Comparison of ENCODE assay signal across 17 cellular contexts in the genomic region with DNA sequence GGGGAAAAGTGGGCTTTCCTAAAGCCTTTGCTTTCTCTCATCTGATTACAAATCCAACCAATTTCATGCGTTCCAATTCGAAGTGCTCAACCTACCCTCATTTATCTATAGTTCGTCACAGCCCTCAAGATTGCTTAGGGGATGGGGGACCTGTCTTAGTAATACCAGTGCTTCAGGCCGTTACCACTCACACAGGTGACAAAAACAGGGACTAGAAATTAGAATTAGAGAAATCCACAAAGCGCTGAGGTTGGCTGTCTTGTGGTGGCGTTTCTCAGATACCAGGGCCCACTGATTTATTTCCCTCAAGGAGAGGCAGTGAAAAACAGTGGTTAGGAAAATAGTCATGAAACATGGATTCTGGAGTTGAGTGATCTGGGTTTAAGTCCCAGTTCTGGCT.
"Had no signal": no experiment of that assay in that cellular context is flagged by ENCODE, and none has a peak within 500 bp of the region (broad histone marks: within the 10 kb centered on the region; RNA-seq: fewer than 3 reads in every experiment).

No MANE protein-coding gene starts in this region.

- H3K4me3 ChIP-seq: ascending aorta, esophagus squamous epithelium, thyroid gland, uterus had no signal

- H3K4me3 Mint-ChIP-seq: activated naive CD4-positive, alpha-beta T cell treated with anti-CD3 and anti-CD28 coated beads, Interleukin-2, amount 50 U/mL, for 24 hours; dendritic cell treated with granulocyte-macrophage colony-stimulating factor and Interleukin-4, amounts not matched to agents 40 ng/mL and 50 ng/mL, for 4 days; T-helper 1 cell treated with Interleukin-12 subunit alpha and Interleukin-12 subunit beta and Interleukin-4 antibody, amounts not matched to agents 30 μg/mL and 1 μg/mL, for 36 hours had no signal

- H3K36me3 Mint-ChIP-seq: activated naive CD4-positive, alpha-beta T cell treated with anti-CD3 and anti-CD28 coated beads, Interleukin-2, amount 50 U/mL, for 24 hours; naive thymus-derived CD8-positive, alpha-beta T cell had no signal

- H3K27me3 Mint-ChIP-seq: activated naive CD4-positive, alpha-beta T cell treated with anti-CD3 and anti-CD28 coated beads, Interleukin-2, amount 50 U/mL, for 24 hours; dendritic cell treated with granulocyte-macrophage colony-stimulating factor and Interleukin-4, amounts not matched to agents 40 ng/mL and 50 ng/mL, for 4 days had no signal

- H3K9ac ChIP-seq: parathyroid adenoma had no signal

- H3K36me3 ChIP-seq: ascending aorta, esophagus squamous epithelium, thyroid gland, uterus had no signal

- H3K79me2 ChIP-seq: parathyroid adenoma had no signal

- H3K4me1 ChIP-seq: ascending aorta, parathyroid adenoma, thyroid gland, uterus had no signal

- DNase-seq: activated CD4-positive, alpha-beta T cell treated with anti-CD3 and anti-CD28 coated beads, Interleukin-2, amount 50 U/mL, for 1 hour; activated gamma-delta T cell; effector CD8-positive, alpha-beta T cell; esophagus squamous epithelium; left ventricle myocardium superior; stimulated activated CD4-positive, alpha-beta T cell treated with anti-CD3 and anti-CD28 coated beads, Interleukin-4, amount 100 ng/mL, for 4 hours; stimulated activated naive CD4-positive, alpha-beta T cell treated with Interleukin-2 at 50 U/mL for 16 hours; thyroid gland; uterus had no signal

- H3K9me3 ChIP-seq: ascending aorta, esophagus squamous epithelium, thyroid gland, uterus had no signal

- H3K27ac ChIP-seq: ascending aorta, esophagus squamous epithelium, parathyroid adenoma, thyroid gland, uterus had no signal

- H3K27ac Mint-ChIP-seq: activated naive CD4-positive, alpha-beta T cell treated with anti-CD3 and anti-CD28 coated beads, Interleukin-2, amount 50 U/mL, for 24 hours; dendritic cell treated with granulocyte-macrophage colony-stimulating factor and Interleukin-4, amounts not matched to agents 40 ng/mL and 50 ng/mL, for 4 days; T-helper 1 cell treated with Interleukin-12 subunit alpha and Interleukin-12 subunit beta and Interleukin-4 antibody, amounts not matched to agents 30 μg/mL and 1 μg/mL, for 36 hours had no signal

- H3K9me3 Mint-ChIP-seq: activated naive CD4-positive, alpha-beta T cell treated with anti-CD3 and anti-CD28 coated beads, Interleukin-2, amount 50 U/mL, for 24 hours; dendritic cell treated with granulocyte-macrophage colony-stimulating factor and Interleukin-4, amounts not matched to agents 40 ng/mL and 50 ng/mL, for 4 days; immature natural killer cell; naive thymus-derived CD8-positive, alpha-beta T cell; T-helper 1 cell treated with Interleukin-12 subunit alpha and Interleukin-12 subunit beta and Interleukin-4 antibody, amounts not matched to agents 30 μg/mL and 1 μg/mL, for 36 hours had no signal

- H2AFZ ChIP-seq: parathyroid adenoma had no signal

- H3K27me3 ChIP-seq: ascending aorta, esophagus squamous epithelium, thyroid gland, uterus had no signal

- ATAC-seq: naive thymus-derived CD8-positive, alpha-beta T cell; sciatic nerve had no signal
